In genomic region chr19:1208830-1209229, GRCh38 we compare ENCODE assay signal across 6 cellular contexts. TPM values are rescaled to one million over a fixed set of nuclear protein-coding genes. Genes with fewer than 3 reads are reported as not detected.
DNase-seq lines count a peak whose midpoint lies in the region; ATAC-seq and TF ChIP-seq lines count a peak whose summit lies in the region.
"Not testable (repeated sequence)": the region's sequence is repeated elsewhere in the genome, so short reads cannot be mapped to it uniquely, and the experiment has no call there.

No MANE protein-coding gene starts in this region.

- not testable (repeated sequence) for H3K4me3 ChIP-seq in HCT116 (replicated peaks in 1 of 2; ENCODE audit: low read depth in 1 of 2, low read length in 2 of 2); osteoblast (ENCODE audit: insufficient read depth, low read length)
- H3K4me3 ChIP-seq in vagina, result peak overlapping the region in 1 of 2 donors; percentile 6

- POLR2A ChIA-PET in HCT116 (lab: Charles Lee); WTC11 (lab: Charles Lee): not testable (repeated sequence)
- POLR2A ChIA-PET in MCF 10A (lab: Yijun Ruan, JAX), result interaction anchor here (1.3 to 1.9 kb wide), 2 partner anchors 38 to 60 kb away, joined by 3 to 9 read pairs; partner anchors contain the start of gene CIRBP

- not testable (repeated sequence) for BruUV-seq in HCT116 (replicated peaks; lab: Mats Ljungman, UMichigan); MCF 10A (replicated peaks; lab: Mats Ljungman, UMichigan)

- not testable (repeated sequence) for H3K27me3 ChIP-seq in HCT116 (ENCODE audit: insufficient read depth, low read length); osteoblast (ENCODE audit: insufficient read depth, low read length); vagina

- CTCF ChIA-PET in HCT116 (lab: Charles Lee), result not testable (repeated sequence)
- CTCF ChIA-PET in WTC11 (lab: Charles Lee) (interaction anchor here (0.9 kb wide), 1 partner anchor 9 kb away, joined by 4 read pairs; no protein-coding TSS in a partner anchor), MCF 10A (lab: Yijun Ruan, JAX) (interaction anchor here (0.5 kb wide), 1 partner anchor 19 kb away, joined by 3 read pairs; no protein-coding TSS in a partner anchor)

- TF ChIP-seq RAD21 in HCT116 (IDR thresholded peaks at IDR 0.05; ENCODE audit: low read depth), result not testable (repeated sequence)

- not testable (repeated sequence) for H4K20me1 ChIP-seq in HCT116 (ENCODE audit: insufficient read depth)
- peaks cover 20% of the 10 kb centered on the region for H4K20me1 ChIP-seq in osteoblast (ENCODE audit: insufficient read depth, low read length)

- H3K9me3 ChIP-seq in HCT116 (ENCODE audit: control insufficient read depth in 1 of 2, insufficient read depth in 1 of 2, low read depth in 1 of 2, low read length in 2 of 2); osteoblast (ENCODE audit: low read depth, low read length); vagina: not testable (repeated sequence)

- not testable (repeated sequence) for H2AFZ ChIP-seq in HCT116 (ENCODE audit: low read depth, low read length, poor library complexity, severe bottlenecking); osteoblast (ENCODE audit: low read length)

- H3K9me2 ChIP-seq in HCT116 (ENCODE audit: insufficient read depth), result not testable (repeated sequence)

- DNase-seq in HCT116 (ENCODE audit: low read depth, low spot score); WTC11 (ENCODE audit: low spot score); vagina (ENCODE audit: extremely low spot score in 2 of 2): not testable (repeated sequence)
- DNase-seq in MCF 10A (ENCODE audit: unreplicated experiment) (peak; percentile 92), Right ventricle myocardium inferior (ENCODE audit: missing footprints) (peak; percentile 63), osteoblast (ENCODE audit: insufficient read length, low spot score, missing footprints) (peak; percentile 87)

- H3K27me3 Mint-ChIP-seq in WTC11 (ENCODE audit: low read depth); MCF 10A (ENCODE audit: insufficient read depth, unreplicated experiment): not testable (repeated sequence)

- H3K36me3 ChIP-seq in HCT116 (ENCODE audit: control insufficient read depth in 1 of 2, insufficient read depth in 2 of 2, low read length in 2 of 2), result peaks cover 2 to 32% of the 10 kb centered on the region in 2 experiments; a peak in 3 of 4 replicates
- peaks cover 15% of the 10 kb centered on the region for H3K36me3 ChIP-seq in osteoblast (ENCODE audit: insufficient read depth, low read length)
- not testable (repeated sequence) for H3K36me3 ChIP-seq in vagina

- not testable (repeated sequence) for H3K9me3 Mint-ChIP-seq in WTC11; MCF 10A (ENCODE audit: unreplicated experiment)

- ATAC-seq in HCT116, WTC11, Right ventricle myocardium inferior: not testable (repeated sequence)

- H3K36me3 Mint-ChIP-seq in WTC11 (peaks cover 18% of the 10 kb centered on the region), MCF 10A (ENCODE audit: insufficient read depth, unreplicated experiment) (peaks cover 58% of the 10 kb centered on the region)

- H3K79me2 ChIP-seq in HCT116 (ENCODE audit: insufficient read depth, low read length) (peaks cover 76% of the 10 kb centered on the region), osteoblast (ENCODE audit: insufficient read depth, low read length) (peaks cover 73% of the 10 kb centered on the region)

- TF ChIP-seq CTCF in HCT116 (IDR thresholded peaks at IDR 0.05 in 2 of 3, conservative IDR thresholded peaks at IDR 0.05 in 1 of 3; ENCODE audit: borderline replicate concordance in 1 of 3, insufficient read depth in 1 of 3, low read depth in 2 of 3, low read length in 2 of 3); WTC11 (IDR thresholded peaks at IDR 0.05); MCF 10A (IDR thresholded peaks at IDR 0.05; ENCODE audit: unreplicated experiment); osteoblast (IDR thresholded peaks at IDR 0.05; ENCODE audit: extremely low read depth, low read depth, low read length); vagina (IDR thresholded peaks at IDR 0.05): not testable (repeated sequence)

- 0 out of 2 replicates have a peak overlapping the region, but pooled peaks have one; percentile 25 for H3K4me3 Mint-ChIP-seq in WTC11
- H3K4me3 Mint-ChIP-seq in MCF 10A (ENCODE audit: unreplicated experiment), result peak overlapping the region; percentile 91

- H3K4me2 ChIP-seq in HCT116 (ENCODE audit: low read length), result peak overlapping the region; percentile 43; the same call in 1 of the 2 replicates
- H3K4me2 ChIP-seq in osteoblast (ENCODE audit: insufficient read depth, low read length), result not testable (repeated sequence)

- 0 out of 2 replicates have a peak overlapping the region, but pooled peaks have one; percentile 27 for H3K9ac ChIP-seq in HCT116 (ENCODE audit: low read length)

- H3K27ac ChIP-seq in HCT116 (ENCODE audit: low read depth, low read length), result peak overlapping the region; percentile 45; the same call in 1 of the 2 replicates
- not testable (repeated sequence) for H3K27ac ChIP-seq in osteoblast (ENCODE audit: low read depth, low read length)
- peak overlapping the region; percentile 23 for H3K27ac ChIP-seq in vagina

- intact Hi-C loops in HCT116 (cut with micrococcal nuclease); MCF 10A (cut with micrococcal nuclease); Right ventricle myocardium inferior (cut with DNase I); vagina (cut with DNase I): not testable (repeated sequence)

- not testable (repeated sequence) for TF ChIP-seq POLR2A in HCT116 (IDR thresholded peaks at IDR 0.05; ENCODE audit: borderline replicate concordance, extremely low read depth, insufficient read depth, insufficient read length); vagina (IDR thresholded peaks at IDR 0.05)

- H3K4me1 Mint-ChIP-seq in WTC11 (peaks cover 39% of the 10 kb centered on the region), MCF 10A (ENCODE audit: insufficient read depth, unreplicated experiment) (peaks cover 18% of the 10 kb centered on the region)

- RAD21 ChIA-PET in HCT116 (lab: Charles Lee; ENCODE audit: low non-redundant PET in 1 of 2, low total read pairs in 2 of 2, uncharacterized antibody in 2 of 2, unreplicated experiment in 2 of 2), result interaction anchor here in 1 of 2 experiments (0.7 kb wide), 1 partner anchor 8 kb away, joined by 3 read pairs; no protein-coding TSS in a partner anchor

- not testable (repeated sequence) for H3K27ac Mint-ChIP-seq in WTC11
- peak overlapping the region; percentile 94 for H3K27ac Mint-ChIP-seq in MCF 10A (ENCODE audit: low read depth, unreplicated experiment)

- H3K4me1 ChIP-seq in HCT116 (ENCODE audit: control insufficient read depth in 1 of 2, insufficient read depth in 2 of 2, low read length in 2 of 2), result peaks cover 30 to 54% of the 10 kb centered on the region in 2 experiments
- peaks cover 33% of the 10 kb centered on the region for H3K4me1 ChIP-seq in osteoblast (ENCODE audit: insufficient read depth, low read length)
- peaks cover 77% of the 10 kb centered on the region for H3K4me1 ChIP-seq in vagina

RNA-seq across cellular contexts. Expression of gene STK11, which starts 3.3 kb away (rescaled TPM):
- total RNA-seq in HCT116 (2021; ENCODE audit: unreplicated experiment) (86.9 TPM), WTC11 (2021) (106 to 112 TPM (median 106 TPM) in 3 replicates), MCF 10A (2022) (63.1 and 65.6 TPM in 2 replicates), Right ventricle myocardium inferior (49.9 TPM), osteoblast (75.7 and 100 TPM in 2 replicates), vagina (54.5 TPM)
- 67.3 and 71.4 TPM in 2 replicates for polyA plus RNA-seq in HCT116 (2012)

RNA-seq across cellular contexts. Expression of gene CBARP, which starts 29.0 kb away (rescaled TPM):
- 23.8 TPM for total RNA-seq in HCT116 (2021; ENCODE audit: unreplicated experiment)
- 11.1 and 11.8 TPM in 2 replicates for polyA plus RNA-seq in HCT116 (2012)
- 21.9 to 23.6 TPM (median 23.4 TPM) in 3 replicates for total RNA-seq in WTC11 (2021)
- 7.0 and 8.2 TPM in 2 replicates for total RNA-seq in MCF 10A (2022)
- total RNA-seq in Right ventricle myocardium inferior, result 1.2 TPM
- 1.8 and 2.9 TPM in 2 replicates for total RNA-seq in osteoblast
- total RNA-seq in vagina, result 3.9 TPM

RNA-seq across cellular contexts. Expression of gene ATP5F1D, which starts 32.7 kb away (rescaled TPM):
- total RNA-seq in HCT116 (2021; ENCODE audit: unreplicated experiment) (428 TPM), WTC11 (2021) (262 to 277 TPM (median 270 TPM) in 3 replicates), MCF 10A (2022) (256 and 258 TPM in 2 replicates), Right ventricle myocardium inferior (656 TPM), osteoblast (12.4 and 13.8 TPM in 2 replicates), vagina (154 TPM)
- 468 and 508 TPM in 2 replicates for polyA plus RNA-seq in HCT116 (2012)

RNA-seq across cellular contexts. Expression of gene SBNO2, which starts 34.8 kb away (rescaled TPM):
- total RNA-seq in HCT116 (2021; ENCODE audit: unreplicated experiment) (66.4 TPM), WTC11 (2021) (40.7 to 57.3 TPM (median 48.0 TPM) in 3 replicates), MCF 10A (2022) (99.6 and 123 TPM in 2 replicates), Right ventricle myocardium inferior (14.7 TPM), osteoblast (58.0 and 69.1 TPM in 2 replicates), vagina (54.0 TPM)
- polyA plus RNA-seq in HCT116 (2012), result 35.8 and 46.2 TPM in 2 replicates

RNA-seq across cellular contexts. Expression of gene MIDN, which starts 39.6 kb away (rescaled TPM):
- total RNA-seq in HCT116 (2021; ENCODE audit: unreplicated experiment) (146 TPM), WTC11 (2021) (189 to 190 TPM (median 189 TPM) in 3 replicates), MCF 10A (2022) (73.6 and 96.9 TPM in 2 replicates), Right ventricle myocardium inferior (62.8 TPM), osteoblast (14.4 and 19.9 TPM in 2 replicates), vagina (170 TPM)
- 63.2 and 79.4 TPM in 2 replicates for polyA plus RNA-seq in HCT116 (2012)

Comparison
In these comparisons a context has a peak if more than half of its experiments do, and no peak if none do; other contexts are left out.
1. RNA of gene ATP5F1D, which starts 32.7 kb away (total RNA-seq): 656 TPM in Right ventricle myocardium inferior (single experiment), 428 TPM in HCT116 (single experiment), 262 to 277 TPM in WTC11, 256 to 258 TPM in MCF 10A and 154 TPM in vagina (single experiment); 12.4 to 13.8 TPM in osteoblast; every median in the first group is over 10 times any median in the second.